In the genomic region with DNA sequence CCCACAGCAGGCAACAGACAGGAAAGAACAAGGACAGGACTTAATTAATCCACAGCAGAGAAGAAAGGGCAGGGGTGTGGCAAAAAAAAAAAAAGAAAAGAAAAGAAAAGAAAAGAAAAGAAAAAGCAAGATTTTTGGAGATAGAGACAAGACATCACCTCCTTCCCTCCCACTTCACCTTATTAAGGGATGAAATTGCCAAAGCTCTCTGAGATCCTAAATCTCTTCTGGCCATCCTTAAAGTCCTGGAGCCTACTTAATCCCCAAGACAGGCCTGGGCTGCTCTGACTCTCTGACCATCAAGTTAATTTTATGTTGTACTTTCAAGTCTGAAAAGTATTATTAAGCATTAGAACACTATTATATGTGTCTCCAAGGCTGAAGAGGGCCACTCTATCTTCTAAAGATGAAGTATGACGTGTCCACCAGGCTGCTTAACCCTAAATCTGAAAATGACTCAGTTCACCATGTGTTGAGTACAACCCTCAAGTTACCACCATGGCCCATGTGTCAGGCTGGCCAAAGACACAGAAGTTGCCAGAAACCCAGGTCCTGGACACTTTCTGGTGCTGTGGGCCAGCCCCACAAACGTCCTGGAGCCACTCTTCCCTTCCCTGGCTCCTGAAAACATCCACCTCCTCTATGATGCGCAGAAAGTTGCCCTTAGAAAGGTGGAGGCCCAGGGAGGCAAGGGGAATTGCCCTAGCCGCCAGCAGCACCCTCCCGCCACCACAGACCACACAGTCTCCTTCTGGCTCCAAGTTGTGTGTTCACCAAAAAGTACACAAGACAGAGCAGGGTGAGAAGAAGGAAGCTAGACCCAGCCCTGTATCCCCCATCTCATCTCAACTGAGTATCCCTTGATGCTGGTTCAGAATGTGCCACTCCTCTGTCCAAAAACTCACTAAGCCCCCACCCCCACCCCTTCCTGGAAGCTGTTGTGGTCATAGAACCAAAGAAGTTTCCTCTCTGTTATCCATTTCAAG, we compare ENCODE assay signal across 9 cellular contexts. TPM values are rescaled to one million over a fixed set of nuclear protein-coding genes. Genes with fewer than 3 reads are reported as not detected.
A peak's percentile ranks its signal among the peaks of the same experiment; 100 is the strongest.
DNase-seq lines count a peak whose midpoint lies in the region; ATAC-seq and TF ChIP-seq lines count a peak whose summit lies in the region.
"Had no signal": no experiment of that assay in that cellular context is flagged by ENCODE, and none has a peak within 500 bp of the region (broad histone marks: within the 10 kb centered on the region; RNA-seq: fewer than 3 reads in every experiment).

No MANE protein-coding gene starts in this region.

- H3K9me3 ChIP-seq in mammary epithelial cell (replicated peaks; ENCODE audit: insufficient read depth, low read length), result no peaks in the 10 kb centered on the region
- H3K9me3 ChIP-seq in neural progenitor cell (ENCODE audit: low read depth), result no peaks in the 10 kb centered on the region

- peak overlapping the region; percentile 92 for H3K27ac Mint-ChIP-seq in T-cell
- H3K27ac Mint-ChIP-seq in neural progenitor cell, result no peak overlapping the region

- H3K36me3 Mint-ChIP-seq in T-cell, result peaks cover 19% of the 10 kb centered on the region
- no peaks in the 10 kb centered on the region for H3K36me3 Mint-ChIP-seq in neural progenitor cell

- H3K27me3 Mint-ChIP-seq in T-cell (no peaks in the 10 kb centered on the region), neural progenitor cell (ENCODE audit: insufficient read depth, low read depth) (peaks cover 8% of the 10 kb centered on the region)

- no peaks in the 10 kb centered on the region for H3K36me3 ChIP-seq in mammary epithelial cell (ENCODE audit: insufficient read depth, low read length)
- no peaks in the 10 kb centered on the region for H3K36me3 ChIP-seq in neural progenitor cell

- H2AFZ ChIP-seq in mammary epithelial cell (ENCODE audit: low read depth, low read length) (no peak overlapping the region), neural progenitor cell (replicated peaks) (no peak overlapping the region)

- no peaks in the 10 kb centered on the region for H3K27me3 ChIP-seq in mammary epithelial cell (ENCODE audit: insufficient read depth, low read length)
- H3K27me3 ChIP-seq in neural progenitor cell, result peaks cover 28% of the 10 kb centered on the region

- H4K20me1 ChIP-seq in mammary epithelial cell (ENCODE audit: insufficient read depth, low read length) (no peaks in the 10 kb centered on the region), neural progenitor cell (ENCODE audit: low read depth) (peaks cover 15% of the 10 kb centered on the region)

- H3K79me2 ChIP-seq in mammary epithelial cell (ENCODE audit: insufficient read depth, low read length), result peaks cover 22% of the 10 kb centered on the region
- H3K79me2 ChIP-seq in neural progenitor cell (ENCODE audit: low read depth), result no peaks in the 10 kb centered on the region

- H3K9me3 Mint-ChIP-seq in T-cell (no peaks in the 10 kb centered on the region), neural progenitor cell (no peaks in the 10 kb centered on the region)

- H3K4me2 ChIP-seq in mammary epithelial cell (ENCODE audit: insufficient read depth, low read depth, low read length) (peak overlapping the region; percentile 94), neural progenitor cell (no peak overlapping the region)

- DNase-seq in CMK (ENCODE audit: low read depth) (peak; percentile 64), T-cell (peak in 30 of 34 experiments; percentile 24 to 63 (median 44)), mammary epithelial cell (peak; percentile 25), neural progenitor cell (ENCODE audit: low spot score) (no peak), NCI-H526 treated with DMSO at 0.1 percent for 48 hours (lab: John Stamatoyannopoulos, UW) (no peak), NCI-H2029 treated with DMSO at 0.1 percent for 48 hours (lab: John Stamatoyannopoulos, UW) (no peak), left colon (no peak), NCI-H446 treated with DMSO at 0.1 percent for 48 hours (lab: John Stamatoyannopoulos, UW) (no peak)

- BruUV-seq in mammary epithelial cell (replicated peaks; lab: Mats Ljungman, UMichigan), result no TSS peak

- dilution Hi-C loops in mammary epithelial cell (cut with HindIII; ENCODE audit: low sequenced_read_pairs), result no loop called here

- peaks cover 6% of the 10 kb centered on the region for H3F3A ChIP-seq in neural progenitor cell (ENCODE audit: low read depth)

- intact Hi-C loops in mammary epithelial cell (cut with micrococcal nuclease) (no loop called here), left colon (cut with DNase I, micrococcal nuclease) (loop anchor here in 1 of 2 donors (10.0 kb wide), 1 partner anchor 279 kb away; no protein-coding TSS in a partner anchor)

- TF ChIP-seq CTCF in mammary epithelial cell (conservative IDR thresholded peaks at IDR 0.05 in 1 of 2, IDR thresholded peaks at IDR 0.05 in 1 of 2; ENCODE audit: extremely low read depth in 1 of 2, insufficient read depth in 1 of 2, low read depth in 1 of 2, low read length in 2 of 2) (no peak), neural progenitor cell (IDR thresholded peaks at IDR 0.05) (no peak)

- POLR2A ChIA-PET in T-cell (lab: Charles Lee), result no interaction called here

- 98% methylated on average over 5 of the region's 5 CpGs for WGBS in mammary epithelial cell (ENCODE audit: low coverage, missing lambda C conversion rate)

- H3K4me1 Mint-ChIP-seq in T-cell (peaks cover 49 to 58% (median 53%) of the 10 kb centered on the region in 3 donors), neural progenitor cell (peaks cover 11% of the 10 kb centered on the region)

- H3K4me1 ChIP-seq in mammary epithelial cell (ENCODE audit: insufficient read depth, low read length) (peaks cover 16% of the 10 kb centered on the region), neural progenitor cell (peaks cover 9% of the 10 kb centered on the region)

- ATAC-seq in T-cell (replicated peaks in 1 of 4), result no peak
- ATAC-seq in left colon, result no peak

- H3K4me3 Mint-ChIP-seq in T-cell (peak overlapping the region; percentile 81 to 92 (median 87)), neural progenitor cell (peak overlapping the region; percentile 67)

- H3K27ac ChIP-seq in mammary epithelial cell (ENCODE audit: insufficient read depth, low read depth, low read length) (no peak overlapping the region), neural progenitor cell (no peak overlapping the region)

- H3K9ac ChIP-seq in mammary epithelial cell (ENCODE audit: insufficient read depth, low read length) (no peak overlapping the region), neural progenitor cell (no peak overlapping the region)

- CTCF ChIA-PET in T-cell (lab: Charles Lee), result interaction anchor here in 1 of 2 donors (0.6 to 3.1 kb wide), 4 partner anchors 20 to 45 kb away, joined by 4 to 30 read pairs (median 7); no protein-coding TSS in a partner anchor
- CTCF ChIA-PET in mammary epithelial cell (lab: Charles Lee; ENCODE audit: low non-redundant PET), result no interaction called here

- in situ Hi-C loops in mammary epithelial cell (cut with MboI; ENCODE audit: low sequenced_read_pairs in 2 of 2), result no loop called here

- H3K4me3 ChIP-seq in mammary epithelial cell (replicated peaks in 1 of 3; ENCODE audit: insufficient read depth in 1 of 3, low read depth in 2 of 3, low read length in 3 of 3) (peak overlapping the region in 1 of 3 experiments; percentile 3), neural progenitor cell (no peak overlapping the region)

RNA-seq across cellular contexts. Expression of a gene that starts 2.7 kb away (rescaled TPM):
- 10 to 100 TPM; 49.2 to 67.2 (median 54.5) TPM for total RNA-seq in T-cell
- 1 to 10 TPM; 2.0 to 7.9 TPM for total RNA-seq in mammary epithelial cell
- 3.5 TPM for polyA plus RNA-seq in mammary epithelial cell
- 1.4 TPM for polyA minus RNA-seq in mammary epithelial cell
- total RNA-seq in neural progenitor cell (ENCODE audit: low replicate concordance), result 1.6 and 7.3 TPM in 2 replicates
- 1 to 10 TPM; 4.7 to 4.9 TPM for total RNA-seq in left colon

RNA-seq across cellular contexts. Expression of a gene that starts 15.8 kb away (rescaled TPM):
- not detected for total RNA-seq in T-cell
- total RNA-seq in mammary epithelial cell, result not detected
- polyA plus RNA-seq in mammary epithelial cell, result not detected
- polyA minus RNA-seq in mammary epithelial cell, result not detected
- total RNA-seq in neural progenitor cell (ENCODE audit: low replicate concordance), result not detected in 2 replicates
- not detected for total RNA-seq in left colon
- total RNA-seq: activated CD8-positive, alpha-beta memory T cell treated with anti-CD3 and anti-CD28 coated beads for 36 hours had no signal

RNA-seq across cellular contexts. Expression of a gene that starts 20.1 kb away (rescaled TPM):
- total RNA-seq in T-cell (not detected), mammary epithelial cell (not detected), neural progenitor cell (ENCODE audit: low replicate concordance) (not detected in 2 replicates), left colon (not detected)
- not detected for polyA plus RNA-seq in mammary epithelial cell
- polyA minus RNA-seq in mammary epithelial cell, result not detected
- total RNA-seq: activated CD8-positive, alpha-beta memory T cell treated with anti-CD3 and anti-CD28 coated beads for 36 hours had no signal

RNA-seq across cellular contexts. Expression of a gene that starts 23.0 kb away (rescaled TPM):
- total RNA-seq in T-cell (not detected), mammary epithelial cell (not detected), neural progenitor cell (ENCODE audit: low replicate concordance) (not detected in 2 replicates), left colon (not detected)
- not detected for polyA plus RNA-seq in mammary epithelial cell
- polyA minus RNA-seq in mammary epithelial cell, result not detected
- total RNA-seq: activated CD8-positive, alpha-beta memory T cell treated with anti-CD3 and anti-CD28 coated beads for 36 hours had no signal

RNA-seq across cellular contexts. Expression of a gene that starts 27.8 kb away (rescaled TPM):
- not detected for total RNA-seq in T-cell
- total RNA-seq in mammary epithelial cell, result not detected
- polyA plus RNA-seq in mammary epithelial cell, result not detected
- not detected for polyA minus RNA-seq in mammary epithelial cell
- not detected in 2 replicates for total RNA-seq in neural progenitor cell (ENCODE audit: low replicate concordance)
- total RNA-seq in left colon, result not detected
- total RNA-seq: activated CD8-positive, alpha-beta memory T cell treated with anti-CD3 and anti-CD28 coated beads for 36 hours had no signal

Comparison
In these comparisons a context has a peak if more than half of its experiments do, and no peak if none do; other contexts are left out.
1. DNase-seq: peak in CMK (single experiment), T-cell (30 of 34) and mammary epithelial cell (single experiment); none in neural progenitor cell (single experiment), NCI-H526 treated with DMSO at 0.1 percent for 48 hours (single experiment), NCI-H2029 treated with DMSO at 0.1 percent for 48 hours (single experiment), left colon (0 of 2) and NCI-H446 treated with DMSO at 0.1 percent for 48 hours (single experiment).